In the genomic region with DNA sequence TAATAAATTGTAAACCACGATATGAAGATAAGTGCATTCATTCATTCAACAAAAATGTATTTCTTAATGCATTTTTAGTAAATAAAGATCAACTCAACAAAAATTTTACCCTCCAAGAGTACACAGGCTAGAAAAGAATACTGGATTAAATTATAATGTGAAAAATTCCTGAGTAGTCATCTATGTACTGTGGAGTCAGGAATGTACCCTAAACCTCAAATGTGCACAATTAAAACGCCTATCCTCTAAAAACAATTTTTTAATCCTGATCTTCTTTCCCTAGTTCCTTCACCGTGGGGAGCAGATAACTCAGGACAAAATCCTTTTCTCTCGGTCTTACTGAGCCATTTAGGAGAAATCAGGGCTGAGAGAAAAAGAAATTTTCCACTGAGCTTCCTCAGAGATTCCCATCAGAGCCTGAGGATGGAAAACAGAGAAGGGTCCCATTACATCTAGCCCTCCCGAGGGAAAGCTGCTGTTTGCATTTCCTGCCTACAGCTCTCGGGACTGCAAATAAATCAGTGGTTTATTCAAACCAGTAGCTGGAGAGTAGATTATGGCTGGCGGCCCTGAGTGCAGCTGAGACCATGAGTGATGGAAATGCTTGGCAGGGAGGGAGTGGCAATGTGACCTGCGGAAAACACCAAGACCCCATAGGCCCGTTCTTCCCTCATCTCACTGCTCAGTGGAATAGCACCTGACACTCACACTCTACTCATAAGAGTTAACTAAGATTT, we compare ENCODE assay signal across 13 cellular contexts. TPM values are rescaled to one million over a fixed set of nuclear protein-coding genes. Genes with fewer than 3 reads are reported as not detected.
DNase-seq lines count a peak whose midpoint lies in the region; TF ChIP-seq lines count a peak whose summit lies in the region.
"Had no signal": no experiment of that assay in that cellular context is flagged by ENCODE, and none has a peak within 500 bp of the region (broad histone marks: within the 10 kb centered on the region; RNA-seq: fewer than 3 reads in every experiment).

No MANE protein-coding gene starts in this region.

- no peak for TF ChIP-seq CTCF in chondrocyte (IDR thresholded peaks at IDR 0.05)
- no peak for TF ChIP-seq CTCF in osteocyte (IDR thresholded peaks at IDR 0.05)
- TF ChIP-seq CTCF in CD14-positive monocyte (IDR thresholded peaks at IDR 0.05) = no peak
- no peak for TF ChIP-seq CTCF in type B pancreatic cell (conservative IDR thresholded peaks at IDR 0.05)

- H3K4me3 Mint-ChIP-seq in chondrocyte (ENCODE audit: unreplicated experiment) = no peak overlapping the region
- peak overlapping the region; percentile 24 for H3K4me3 Mint-ChIP-seq in osteocyte (ENCODE audit: unreplicated experiment)
- no peak overlapping the region for H3K4me3 Mint-ChIP-seq in CD14-positive monocyte
- H3K4me3 Mint-ChIP-seq in type B pancreatic cell = no peak overlapping the region

- H3K36me3 Mint-ChIP-seq in chondrocyte (ENCODE audit: low read depth) (peaks cover 2% of the 10 kb centered on the region), osteocyte (ENCODE audit: unreplicated experiment) (peaks cover 3% of the 10 kb centered on the region), CD14-positive monocyte (no peaks in the 10 kb centered on the region), type B pancreatic cell (no peaks in the 10 kb centered on the region)

- intact Hi-C loops in CD14-positive monocyte (cut with micrococcal nuclease) = no loop called here

- H3K27me3 Mint-ChIP-seq in chondrocyte (ENCODE audit: low read depth) (no peaks in the 10 kb centered on the region), osteocyte (ENCODE audit: unreplicated experiment) (no peaks in the 10 kb centered on the region), CD14-positive monocyte (ENCODE audit: low read depth in 3 of 3) (peaks cover 0 to 2% (median 0%) of the 10 kb centered on the region in 3 donors), type B pancreatic cell (peaks cover 2% of the 10 kb centered on the region)

- DNase-seq in NCI-H1417 (lab: John Stamatoyannopoulos, UW) (peak in 2 of 3 experiments; percentile 3 to 52), NCI-H1417 treated with DMSO at 0.1 percent for 48 hours (lab: John Stamatoyannopoulos, UW) (no peak), chondrocyte (ENCODE audit: low spot score) (no peak), osteocyte (ENCODE audit: extremely low spot score, unreplicated experiment) (no peak), CD14-positive monocyte (ENCODE audit: low spot score) (no peak), type B pancreatic cell (ENCODE audit: extremely low spot score, unreplicated experiment) (no peak)
- DNase-seq: 8988T, mammary epithelial cell had no signal

- H3K9me3 Mint-ChIP-seq in chondrocyte (ENCODE audit: low read depth) (peaks cover 5% of the 10 kb centered on the region), osteocyte (ENCODE audit: unreplicated experiment) (peaks cover 10% of the 10 kb centered on the region), CD14-positive monocyte (no peaks in the 10 kb centered on the region), type B pancreatic cell (no peaks in the 10 kb centered on the region)

- peaks cover 22% of the 10 kb centered on the region for H3K4me1 Mint-ChIP-seq in chondrocyte (ENCODE audit: low read depth)
- H3K4me1 Mint-ChIP-seq in osteocyte (ENCODE audit: unreplicated experiment) = peaks cover 9% of the 10 kb centered on the region
- H3K4me1 Mint-ChIP-seq in CD14-positive monocyte = peaks cover 31% of the 10 kb centered on the region
- H3K4me1 Mint-ChIP-seq in type B pancreatic cell (ENCODE audit: unreplicated experiment) = peaks cover 14% of the 10 kb centered on the region

- peak overlapping the region; percentile 1 for H3K27ac Mint-ChIP-seq in chondrocyte (ENCODE audit: unreplicated experiment)
- no peak overlapping the region for H3K27ac Mint-ChIP-seq in osteocyte (ENCODE audit: unreplicated experiment)
- H3K27ac Mint-ChIP-seq in CD14-positive monocyte = no peak overlapping the region
- H3K27ac Mint-ChIP-seq in type B pancreatic cell = no peak overlapping the region

RNA-seq across cellular contexts. Expression of a gene that starts 7.4 kb away (rescaled TPM):
- total RNA-seq in chondrocyte (not detected in 3 replicates), osteocyte (not detected in 2 replicates), type B pancreatic cell (ENCODE audit: low replicate concordance) (not detected in 2 replicates)
- polyA plus RNA-seq in CD14-positive monocyte = under 1 TPM in 1 of 2 donors, not detected in 1; 0.54 TPM
- total RNA-seq: dermis microvascular lymphatic vessel endothelial cell, frontal cortex, mammary epithelial cell, NCI-H460, renal cortical epithelial cell, subcutaneous adipose tissue had no signal
- polyA plus RNA-seq: mammary epithelial cell had no signal

RNA-seq across cellular contexts. Expression of a gene that starts 34.0 kb away (rescaled TPM):
- 70.1 to 79.6 TPM (median 79.4 TPM) in 3 replicates for total RNA-seq in chondrocyte
- 141 and 147 TPM in 2 replicates for total RNA-seq in osteocyte
- 100 to 1,000 TPM; 413 to 427 TPM for polyA plus RNA-seq in CD14-positive monocyte
- total RNA-seq in type B pancreatic cell (ENCODE audit: low replicate concordance) = 110 and 155 TPM in 2 replicates

RNA-seq across cellular contexts. Expression of a gene that starts 46.0 kb away (rescaled TPM):
- total RNA-seq in chondrocyte (not detected in 3 replicates), osteocyte (not detected in 2 replicates), type B pancreatic cell (ENCODE audit: low replicate concordance) (not detected in 2 replicates)
- not detected for polyA plus RNA-seq in CD14-positive monocyte
- total RNA-seq: dermis microvascular lymphatic vessel endothelial cell, frontal cortex, mammary epithelial cell, NCI-H460, renal cortical epithelial cell, subcutaneous adipose tissue had no signal
- polyA plus RNA-seq: mammary epithelial cell had no signal

RNA-seq across cellular contexts. Expression of a gene that starts 55.5 kb away (rescaled TPM):
- not detected in 3 replicates for total RNA-seq in chondrocyte
- not detected in 2 replicates for total RNA-seq in osteocyte
- polyA plus RNA-seq in CD14-positive monocyte = not detected
- total RNA-seq in type B pancreatic cell (ENCODE audit: low replicate concordance) = 2.6 and 4.8 TPM in 2 replicates
- total RNA-seq: dermis microvascular lymphatic vessel endothelial cell, frontal cortex had no signal

RNA-seq across cellular contexts. Expression of a gene that starts 58.9 kb away (rescaled TPM):
- total RNA-seq in chondrocyte (28.7 to 31.5 TPM (median 30.3 TPM) in 3 replicates), osteocyte (47.5 and 51.4 TPM in 2 replicates), type B pancreatic cell (ENCODE audit: low replicate concordance) (53.9 and 55.2 TPM in 2 replicates)
- 10 to 100 TPM in 1 of 2 donors, 1 to 10 TPM in 1; 7.9 to 12.2 TPM for polyA plus RNA-seq in CD14-positive monocyte

Comparison
In these comparisons a context has a peak if more than half of its experiments do, and no peak if none do; other contexts are left out.
1. DNase-seq: peak in NCI-H1417 (2 of 3); none in NCI-H1417 treated with DMSO at 0.1 percent for 48 hours (single experiment), chondrocyte (single experiment), osteocyte (single experiment), CD14-positive monocyte (single experiment) and type B pancreatic cell (single experiment).